Comparison of ENCODE assay signal across 1 cellular context in genomic region chr2:172021955-172022354, GRCh38.
TF ChIP-seq lines count a peak whose summit lies in the region.

No MANE protein-coding gene starts in this region.

TF ChIP-seq in K562, 482 proteins besides CTCF, POLR2A, EP300 and RAD21 (continued from another document and continues in another):
- TF ChIP-seq FOXO4 (CRISPR knock-in tag; IDR thresholded peaks at IDR 0.05): no peak
- TF ChIP-seq ARNT (IDR thresholded peaks at IDR 0.05): no peak
- no peak for TF ChIP-seq SIN3B (IDR thresholded peaks at IDR 0.05; ENCODE audit: low read depth)
- no peak for TF ChIP-seq ZNF57 (CRISPR knock-in tag; IDR thresholded peaks at IDR 0.05)
- TF ChIP-seq, protein P1, sequence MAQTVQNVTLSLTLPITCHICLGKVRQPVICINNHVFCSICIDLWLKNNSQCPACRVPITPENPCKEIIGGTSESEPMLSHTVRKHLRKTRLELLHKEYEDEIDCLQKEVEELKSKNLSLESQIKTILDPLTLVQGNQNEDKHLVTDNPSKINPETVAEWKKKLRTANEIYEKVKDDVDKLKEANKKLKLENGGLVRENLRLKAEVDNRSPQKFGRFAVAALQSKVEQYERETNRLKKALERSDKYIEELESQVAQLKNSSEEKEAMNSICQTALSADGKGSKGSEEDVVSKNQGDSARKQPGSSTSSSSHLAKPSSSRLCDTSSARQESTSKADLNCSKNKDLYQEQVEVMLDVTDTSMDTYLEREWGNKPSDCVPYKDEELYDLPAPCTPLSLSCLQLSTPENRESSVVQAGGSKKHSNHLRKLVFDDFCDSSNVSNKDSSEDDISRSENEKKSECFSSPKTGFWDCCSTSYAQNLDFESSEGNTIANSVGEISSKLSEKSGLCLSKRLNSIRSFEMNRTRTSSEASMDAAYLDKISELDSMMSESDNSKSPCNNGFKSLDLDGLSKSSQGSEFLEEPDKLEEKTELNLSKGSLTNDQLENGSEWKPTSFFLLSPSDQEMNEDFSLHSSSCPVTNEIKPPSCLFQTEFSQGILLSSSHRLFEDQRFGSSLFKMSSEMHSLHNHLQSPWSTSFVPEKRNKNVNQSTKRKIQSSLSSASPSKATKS (CRISPR knock-in tag; IDR thresholded peaks at IDR 0.05): no peak
- TF ChIP-seq ELK1 (CRISPR knock-in tag; IDR thresholded peaks at IDR 0.05): no peak
- no peak for TF ChIP-seq ZNF217 (CRISPR knock-in tag; IDR thresholded peaks at IDR 0.05)
- TF ChIP-seq, protein P2, sequence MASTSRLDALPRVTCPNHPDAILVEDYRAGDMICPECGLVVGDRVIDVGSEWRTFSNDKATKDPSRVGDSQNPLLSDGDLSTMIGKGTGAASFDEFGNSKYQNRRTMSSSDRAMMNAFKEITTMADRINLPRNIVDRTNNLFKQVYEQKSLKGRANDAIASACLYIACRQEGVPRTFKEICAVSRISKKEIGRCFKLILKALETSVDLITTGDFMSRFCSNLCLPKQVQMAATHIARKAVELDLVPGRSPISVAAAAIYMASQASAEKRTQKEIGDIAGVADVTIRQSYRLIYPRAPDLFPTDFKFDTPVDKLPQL (IDR thresholded peaks at IDR 0.05; ENCODE audit: extremely low read depth, insufficient read length): no peak
- no peak for TF ChIP-seq ARID2 (IDR thresholded peaks at IDR 0.05)
- TF ChIP-seq, protein P3, sequence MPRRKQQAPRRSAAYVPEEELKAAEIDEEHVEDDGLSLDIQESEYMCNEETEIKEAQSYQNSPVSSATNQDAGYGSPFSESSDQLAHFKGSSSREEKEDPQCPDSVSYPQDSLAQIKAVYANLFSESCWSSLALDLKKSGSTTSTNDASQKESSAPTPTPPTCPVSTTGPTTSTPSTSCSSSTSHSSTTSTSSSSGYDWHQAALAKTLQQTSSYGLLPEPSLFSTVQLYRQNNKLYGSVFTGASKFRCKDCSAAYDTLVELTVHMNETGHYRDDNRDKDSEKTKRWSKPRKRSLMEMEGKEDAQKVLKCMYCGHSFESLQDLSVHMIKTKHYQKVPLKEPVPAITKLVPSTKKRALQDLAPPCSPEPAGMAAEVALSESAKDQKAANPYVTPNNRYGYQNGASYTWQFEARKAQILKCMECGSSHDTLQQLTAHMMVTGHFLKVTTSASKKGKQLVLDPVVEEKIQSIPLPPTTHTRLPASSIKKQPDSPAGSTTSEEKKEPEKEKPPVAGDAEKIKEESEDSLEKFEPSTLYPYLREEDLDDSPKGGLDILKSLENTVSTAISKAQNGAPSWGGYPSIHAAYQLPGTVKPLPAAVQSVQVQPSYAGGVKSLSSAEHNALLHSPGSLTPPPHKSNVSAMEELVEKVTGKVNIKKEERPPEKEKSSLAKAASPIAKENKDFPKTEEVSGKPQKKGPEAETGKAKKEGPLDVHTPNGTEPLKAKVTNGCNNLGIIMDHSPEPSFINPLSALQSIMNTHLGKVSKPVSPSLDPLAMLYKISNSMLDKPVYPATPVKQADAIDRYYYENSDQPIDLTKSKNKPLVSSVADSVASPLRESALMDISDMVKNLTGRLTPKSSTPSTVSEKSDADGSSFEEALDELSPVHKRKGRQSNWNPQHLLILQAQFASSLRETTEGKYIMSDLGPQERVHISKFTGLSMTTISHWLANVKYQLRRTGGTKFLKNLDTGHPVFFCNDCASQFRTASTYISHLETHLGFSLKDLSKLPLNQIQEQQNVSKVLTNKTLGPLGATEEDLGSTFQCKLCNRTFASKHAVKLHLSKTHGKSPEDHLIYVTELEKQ (CRISPR knock-in tag; IDR thresholded peaks at IDR 0.05): no peak
- peak; percentile 24; the same call in 1 of the 2 replicates for TF ChIP-seq ETV1 (tag; conservative IDR thresholded peaks at IDR 0.05; ENCODE audit: low read depth)
- TF ChIP-seq ZC3H4 (CRISPR knock-in tag; IDR thresholded peaks at IDR 0.05; ENCODE audit: borderline replicate concordance): no peak
- no peak for TF ChIP-seq ZNF589 (CRISPR knock-in tag; IDR thresholded peaks at IDR 0.05; ENCODE audit: low read depth)
- TF ChIP-seq PHF20 (IDR thresholded peaks at IDR 0.05; ENCODE audit: partially characterized antibody): no peak
- TF ChIP-seq MTA3 (IDR thresholded peaks at IDR 0.05; ENCODE audit: borderline replicate concordance): no peak
- no peak for TF ChIP-seq SRF (CRISPR knock-in tag; IDR thresholded peaks at IDR 0.05)
- TF ChIP-seq, protein P4, sequence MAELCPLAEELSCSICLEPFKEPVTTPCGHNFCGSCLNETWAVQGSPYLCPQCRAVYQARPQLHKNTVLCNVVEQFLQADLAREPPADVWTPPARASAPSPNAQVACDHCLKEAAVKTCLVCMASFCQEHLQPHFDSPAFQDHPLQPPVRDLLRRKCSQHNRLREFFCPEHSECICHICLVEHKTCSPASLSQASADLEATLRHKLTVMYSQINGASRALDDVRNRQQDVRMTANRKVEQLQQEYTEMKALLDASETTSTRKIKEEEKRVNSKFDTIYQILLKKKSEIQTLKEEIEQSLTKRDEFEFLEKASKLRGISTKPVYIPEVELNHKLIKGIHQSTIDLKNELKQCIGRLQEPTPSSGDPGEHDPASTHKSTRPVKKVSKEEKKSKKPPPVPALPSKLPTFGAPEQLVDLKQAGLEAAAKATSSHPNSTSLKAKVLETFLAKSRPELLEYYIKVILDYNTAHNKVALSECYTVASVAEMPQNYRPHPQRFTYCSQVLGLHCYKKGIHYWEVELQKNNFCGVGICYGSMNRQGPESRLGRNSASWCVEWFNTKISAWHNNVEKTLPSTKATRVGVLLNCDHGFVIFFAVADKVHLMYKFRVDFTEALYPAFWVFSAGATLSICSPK (IDR thresholded peaks at IDR 0.05; ENCODE audit: borderline replicate concordance): no peak
- TF ChIP-seq NFYB (IDR thresholded peaks at IDR 0.05; ENCODE audit: extremely low read depth, insufficient read length): no peak
- TF ChIP-seq ZEB2 (IDR thresholded peaks at IDR 0.05): peak; percentile 65; the same call in 1 of the 2 replicates
- TF ChIP-seq ZNF232 (CRISPR knock-in tag; IDR thresholded peaks at IDR 0.05): no peak
- TF ChIP-seq KLF13 (tag; IDR thresholded peaks at IDR 0.05; ENCODE audit: borderline replicate concordance, low read depth): no peak
- no peak for TF ChIP-seq ZNF277 (CRISPR knock-in tag; IDR thresholded peaks at IDR 0.05; ENCODE audit: borderline replicate concordance)
- no peak for TF ChIP-seq GATA2 (CRISPR knock-in tag; IDR thresholded peaks at IDR 0.05)
- TF ChIP-seq, protein P5, sequence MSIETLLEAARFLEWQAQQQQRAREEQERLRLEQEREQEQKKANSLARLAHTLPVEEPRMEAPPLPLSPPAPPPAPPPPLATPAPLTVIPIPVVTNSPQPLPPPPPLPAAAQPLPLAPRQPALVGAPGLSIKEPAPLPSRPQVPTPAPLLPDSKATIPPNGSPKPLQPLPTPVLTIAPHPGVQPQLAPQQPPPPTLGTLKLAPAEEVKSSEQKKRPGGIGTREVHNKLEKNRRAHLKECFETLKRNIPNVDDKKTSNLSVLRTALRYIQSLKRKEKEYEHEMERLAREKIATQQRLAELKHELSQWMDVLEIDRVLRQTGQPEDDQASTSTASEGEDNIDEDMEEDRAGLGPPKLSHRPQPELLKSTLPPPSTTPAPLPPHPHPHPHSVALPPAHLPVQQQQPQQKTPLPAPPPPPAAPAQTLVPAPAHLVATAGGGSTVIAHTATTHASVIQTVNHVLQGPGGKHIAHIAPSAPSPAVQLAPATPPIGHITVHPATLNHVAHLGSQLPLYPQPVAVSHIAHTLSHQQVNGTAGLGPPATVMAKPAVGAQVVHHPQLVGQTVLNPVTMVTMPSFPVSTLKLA (conservative IDR thresholded peaks at IDR 0.05): 0 out of 4 replicates have a peak, but pooled peaks of 1 of the 2 experiments have one; percentile 5
- no peak for TF ChIP-seq XRCC3 (IDR thresholded peaks at IDR 0.05)
- no peak for TF ChIP-seq BACH1 (tag; IDR thresholded peaks at IDR 0.05)
- TF ChIP-seq CBX5 (IDR thresholded peaks at IDR 0.05; ENCODE audit: borderline replicate concordance, low read depth): no peak
- TF ChIP-seq MBD2 (IDR thresholded peaks at IDR 0.05; ENCODE audit: borderline replicate concordance, low read depth): no peak
- TF ChIP-seq FIP1L1 (IDR thresholded peaks at IDR 0.05; ENCODE audit: low read depth, low read length, poor library complexity, severe bottlenecking): no peak
- no peak for TF ChIP-seq ZC3H11A (IDR thresholded peaks at IDR 0.05; ENCODE audit: low read depth, low read length)
- TF ChIP-seq ZNF431 (CRISPR knock-in tag; IDR thresholded peaks at IDR 0.05): no peak
- TF ChIP-seq CEBPG (CRISPR knock-in tag; IDR thresholded peaks at IDR 0.05): no peak
- no peak for TF ChIP-seq CEBPG (tag; conservative IDR thresholded peaks at IDR 0.05 in 1 of 2, IDR thresholded peaks at IDR 0.05 in 1 of 2)
- TF ChIP-seq CTBP1 (IDR thresholded peaks at IDR 0.05; ENCODE audit: borderline replicate concordance): 0 out of 2 replicates have a peak, but pooled peaks have one; percentile 29
- TF ChIP-seq TCF7 (IDR thresholded peaks at IDR 0.05; ENCODE audit: borderline replicate concordance): no peak
- TF ChIP-seq, protein P6, sequence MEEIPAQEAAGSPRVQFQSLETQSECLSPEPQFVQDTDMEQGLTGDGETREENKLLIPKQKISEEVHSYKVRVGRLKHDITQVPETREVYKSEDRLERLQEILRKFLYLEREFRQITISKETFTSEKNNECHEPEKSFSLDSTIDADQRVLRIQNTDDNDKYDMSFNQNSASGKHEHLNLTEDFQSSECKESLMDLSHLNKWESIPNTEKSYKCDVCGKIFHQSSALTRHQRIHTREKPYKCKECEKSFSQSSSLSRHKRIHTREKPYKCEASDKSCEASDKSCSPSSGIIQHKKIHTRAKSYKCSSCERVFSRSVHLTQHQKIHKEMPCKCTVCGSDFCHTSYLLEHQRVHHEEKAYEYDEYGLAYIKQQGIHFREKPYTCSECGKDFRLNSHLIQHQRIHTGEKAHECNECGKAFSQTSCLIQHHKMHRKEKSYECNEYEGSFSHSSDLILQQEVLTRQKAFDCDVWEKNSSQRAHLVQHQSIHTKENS (CRISPR knock-in tag; IDR thresholded peaks at IDR 0.05): no peak
- TF ChIP-seq NELFE (IDR thresholded peaks at IDR 0.05; ENCODE audit: insufficient read depth, insufficient read length): no peak
- TF ChIP-seq, protein P7, sequence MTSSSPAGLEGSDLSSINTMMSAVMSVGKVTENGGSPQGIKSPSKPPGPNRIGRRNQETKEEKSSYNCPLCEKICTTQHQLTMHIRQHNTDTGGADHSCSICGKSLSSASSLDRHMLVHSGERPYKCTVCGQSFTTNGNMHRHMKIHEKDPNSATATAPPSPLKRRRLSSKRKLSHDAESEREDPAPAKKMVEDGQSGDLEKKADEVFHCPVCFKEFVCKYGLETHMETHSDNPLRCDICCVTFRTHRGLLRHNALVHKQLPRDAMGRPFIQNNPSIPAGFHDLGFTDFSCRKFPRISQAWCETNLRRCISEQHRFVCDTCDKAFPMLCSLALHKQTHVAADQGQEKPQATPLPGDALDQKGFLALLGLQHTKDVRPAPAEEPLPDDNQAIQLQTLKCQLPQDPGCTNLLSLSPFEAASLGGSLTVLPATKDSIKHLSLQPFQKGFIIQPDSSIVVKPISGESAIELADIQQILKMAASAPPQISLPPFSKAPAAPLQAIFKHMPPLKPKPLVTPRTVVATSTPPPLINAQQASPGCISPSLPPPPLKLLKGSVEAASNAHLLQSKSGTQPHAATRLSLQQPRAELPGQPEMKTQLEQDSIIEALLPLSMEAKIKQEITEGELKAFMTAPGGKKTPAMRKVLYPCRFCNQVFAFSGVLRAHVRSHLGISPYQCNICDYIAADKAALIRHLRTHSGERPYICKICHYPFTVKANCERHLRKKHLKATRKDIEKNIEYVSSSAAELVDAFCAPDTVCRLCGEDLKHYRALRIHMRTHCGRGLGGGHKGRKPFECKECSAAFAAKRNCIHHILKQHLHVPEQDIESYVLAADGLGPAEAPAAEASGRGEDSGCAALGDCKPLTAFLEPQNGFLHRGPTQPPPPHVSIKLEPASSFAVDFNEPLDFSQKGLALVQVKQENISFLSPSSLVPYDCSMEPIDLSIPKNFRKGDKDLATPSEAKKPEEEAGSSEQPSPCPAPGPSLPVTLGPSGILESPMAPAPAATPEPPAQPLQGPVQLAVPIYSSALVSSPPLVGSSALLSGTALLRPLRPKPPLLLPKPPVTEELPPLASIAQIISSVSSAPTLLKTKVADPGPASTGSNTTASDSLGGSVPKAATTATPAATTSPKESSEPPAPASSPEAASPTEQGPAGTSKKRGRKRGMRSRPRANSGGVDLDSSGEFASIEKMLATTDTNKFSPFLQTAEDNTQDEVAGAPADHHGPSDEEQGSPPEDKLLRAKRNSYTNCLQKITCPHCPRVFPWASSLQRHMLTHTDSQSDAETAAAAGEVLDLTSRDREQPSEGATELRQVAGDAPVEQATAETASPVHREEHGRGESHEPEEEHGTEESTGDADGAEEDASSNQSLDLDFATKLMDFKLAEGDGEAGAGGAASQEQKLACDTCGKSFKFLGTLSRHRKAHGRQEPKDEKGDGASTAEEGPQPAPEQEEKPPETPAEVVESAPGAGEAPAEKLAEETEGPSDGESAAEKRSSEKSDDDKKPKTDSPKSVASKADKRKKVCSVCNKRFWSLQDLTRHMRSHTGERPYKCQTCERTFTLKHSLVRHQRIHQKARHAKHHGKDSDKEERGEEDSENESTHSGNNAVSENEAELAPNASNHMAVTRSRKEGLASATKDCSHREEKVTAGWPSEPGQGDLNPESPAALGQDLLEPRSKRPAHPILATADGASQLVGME (CRISPR knock-in tag; IDR thresholded peaks at IDR 0.05): no peak
- TF ChIP-seq MYBL2 (IDR thresholded peaks at IDR 0.05; ENCODE audit: low read depth): no peak
- TF ChIP-seq MYBL2 (CRISPR knock-in tag; IDR thresholded peaks at IDR 0.05; ENCODE audit: borderline replicate concordance): no peak
- TF ChIP-seq MAFK (IDR thresholded peaks at IDR 0.05; ENCODE audit: low read length): no peak
- no peak for TF ChIP-seq NR4A1 (CRISPR knock-in tag; IDR thresholded peaks at IDR 0.05)
- TF ChIP-seq NR4A1 (tag; IDR thresholded peaks at IDR 0.05): no peak
